ENCODE assay signal across 23 cellular contexts in genomic region chr2:172672114-172672513, GRCh38.
DNase-seq lines count a peak whose midpoint lies in the region; FAIRE-seq and TF ChIP-seq lines count a peak whose summit lies in the region.
"Had no signal": no experiment of that assay in that cellular context is flagged by ENCODE, and none has a peak within 500 bp of the region (broad histone marks: within the 10 kb centered on the region; RNA-seq: fewer than 3 reads in every experiment).

No MANE protein-coding gene starts in this region.

- no peak overlapping the region for H3K9ac ChIP-seq in fibroblast of lung (ENCODE audit: insufficient read depth, low read length)

- H3K4me1 ChIP-seq in PC-9 (replicated peaks; ENCODE audit: insufficient read depth) (peaks cover 28% of the 10 kb centered on the region), fibroblast of lung (ENCODE audit: control insufficient read depth, extremely low read depth, insufficient read depth, low read length) (peaks cover 8% of the 10 kb centered on the region), osteoblast (ENCODE audit: insufficient read depth, low read length) (peaks cover 16% of the 10 kb centered on the region)

- no peaks in the 10 kb centered on the region for H3K27me3 ChIP-seq in PC-9 (ENCODE audit: insufficient read depth, low read depth)
- H3K27me3 ChIP-seq in fibroblast of lung (ENCODE audit: control insufficient read depth, insufficient read depth, low read length): no peaks in the 10 kb centered on the region
- no peaks in the 10 kb centered on the region for H3K27me3 ChIP-seq in osteoblast (ENCODE audit: insufficient read depth, low read length)

- no peak for TF ChIP-seq CTCF in PC-9 (conservative IDR thresholded peaks at IDR 0.05)
- TF ChIP-seq CTCF in fibroblast of lung (conservative IDR thresholded peaks at IDR 0.05 in 1 of 2, IDR thresholded peaks at IDR 0.05 in 1 of 2; ENCODE audit: low read depth in 1 of 2, low read length in 2 of 2): no peak
- no peak for TF ChIP-seq CTCF in osteoblast (IDR thresholded peaks at IDR 0.05; ENCODE audit: extremely low read depth, low read depth, low read length)

- POLR2A ChIA-PET in PC-9 (lab: Charles Lee; ENCODE audit: unreplicated experiment): no interaction called here

- DNase-seq in H54 (ENCODE audit: insufficient read length, low spot score) (no peak), PC-9 (peak in 1 of 2 experiments; percentile 48), fibroblast of lung (ENCODE audit: low read depth in 2 of 2) (peak; percentile 25 to 41), osteoblast (ENCODE audit: insufficient read length, low spot score, missing footprints) (peak; percentile 71), ecto neural progenitor cell (ENCODE audit: low spot score) (no peak), anterior cingulate cortex (lab: John Stamatoyannopoulos, UW) (no peak), NCI-H748 (lab: John Stamatoyannopoulos, UW; ENCODE audit: unreplicated experiment) (no peak), retina (no peak)
- DNase-seq: activated CD4-positive, alpha-beta T cell treated with anti-CD3 and anti-CD28 coated beads, Interleukin-2, amount 50 U/mL, for 48 hours; activated CD8-positive, alpha-beta memory T cell treated with anti-CD3 and anti-CD28 coated beads, Interleukin-2, amount 50 U/mL, for 48 hours; activated gamma-delta T cell treated with Interleukin-2 at 50 U/mL for 16 hours; COR-L47; cortex of kidney; EL; H7; MM.1S; NCI-H1436 treated with DMSO at 0.1 percent for 48 hours; NCI-H524 treated with DMSO at 0.1 percent for 48 hours; nucleus accumbens; RPMI8226; trophoblast cell had no signal

- BruUV-seq in PC-9 (replicated peaks; lab: Mats Ljungman, UMichigan): no TSS peak

- H3K36me3 ChIP-seq in PC-9 (ENCODE audit: low read depth) (no peaks in the 10 kb centered on the region), fibroblast of lung (ENCODE audit: control insufficient read depth, insufficient read depth, low read length) (no peaks in the 10 kb centered on the region), osteoblast (ENCODE audit: insufficient read depth, low read length) (no peaks in the 10 kb centered on the region)

- peaks cover 4% of the 10 kb centered on the region; the same call in 1 of the 2 replicates for H3K9me2 ChIP-seq in PC-9 (ENCODE audit: insufficient read depth)

- H3F3A ChIP-seq in PC-9 (ENCODE audit: insufficient read depth, low read depth): peaks cover 13% of the 10 kb centered on the region; the same call in 1 of the 2 replicates

- CTCF ChIA-PET in PC-9 (lab: Charles Lee): no interaction called here

- H3K27ac ChIP-seq in PC-9 (no peak overlapping the region), fibroblast of lung (ENCODE audit: insufficient read depth, low read length) (no peak overlapping the region), osteoblast (ENCODE audit: low read depth, low read length) (no peak overlapping the region)

- peaks cover 6% of the 10 kb centered on the region; the same call in 1 of the 2 replicates for H3K9me3 ChIP-seq in PC-9 (ENCODE audit: insufficient read depth, low read depth)
- no peaks in the 10 kb centered on the region for H3K9me3 ChIP-seq in fibroblast of lung (ENCODE audit: control insufficient read depth, insufficient read depth, low read depth, low read length)
- no peaks in the 10 kb centered on the region for H3K9me3 ChIP-seq in osteoblast (ENCODE audit: low read depth, low read length)

- H4K20me1 ChIP-seq in PC-9 (ENCODE audit: insufficient read depth) (no peaks in the 10 kb centered on the region), fibroblast of lung (ENCODE audit: control insufficient read depth, extremely low read depth, insufficient read depth, low read length) (no peaks in the 10 kb centered on the region), osteoblast (ENCODE audit: insufficient read depth, low read length) (no peaks in the 10 kb centered on the region)

- H3K4me3 ChIP-seq in PC-9 (no peak overlapping the region), fibroblast of lung (replicated peaks in 1 of 4; ENCODE audit: control extremely low read depth in 1 of 4, insufficient read depth in 1 of 4, low read depth in 3 of 4, low read length in 4 of 4) (no peak overlapping the region), osteoblast (ENCODE audit: insufficient read depth, low read length) (no peak overlapping the region)

- no peak for TF ChIP-seq POLR2A in H54 (IDR thresholded peaks at IDR 0.05; ENCODE audit: low read depth, low read length)

- no peaks in the 10 kb centered on the region for H3K79me2 ChIP-seq in PC-9 (ENCODE audit: low read depth)
- H3K79me2 ChIP-seq in fibroblast of lung (ENCODE audit: control insufficient read depth, insufficient read depth, low read length): no peaks in the 10 kb centered on the region
- H3K79me2 ChIP-seq in osteoblast (ENCODE audit: insufficient read depth, low read length): no peaks in the 10 kb centered on the region

- H2AFZ ChIP-seq in PC-9: 0 out of 2 replicates have a peak overlapping the region, but pooled peaks have one; percentile 15
- no peak overlapping the region for H2AFZ ChIP-seq in fibroblast of lung (ENCODE audit: low read length)
- no peak overlapping the region for H2AFZ ChIP-seq in osteoblast (ENCODE audit: low read length)

- intact Hi-C loops in PC-9 (cut with micrococcal nuclease; ENCODE audit: unreplicated experiment): no loop called here

- H3K4me2 ChIP-seq in PC-9 (no peak overlapping the region), fibroblast of lung (ENCODE audit: extremely low read depth, insufficient read depth, low read length) (no peak overlapping the region), osteoblast (ENCODE audit: insufficient read depth, low read length) (no peak overlapping the region)

- peak; percentile 66 for FAIRE-seq in H54 (lab: Jason Lieb, UNC)
- FAIRE-seq: endometrium, islet of Langerhans had no signal

Comparison
In these comparisons a context has a peak if more than half of its experiments do, and no peak if none do; other contexts are left out.
1. DNase-seq: peak in fibroblast of lung (2 of 2) and osteoblast (single experiment); none in H54 (single experiment), ecto neural progenitor cell (single experiment), anterior cingulate cortex (0 of 58), NCI-H748 (single experiment) and retina (single experiment).